1 cellular context compared by ENCODE assay signal in the genomic region with DNA sequence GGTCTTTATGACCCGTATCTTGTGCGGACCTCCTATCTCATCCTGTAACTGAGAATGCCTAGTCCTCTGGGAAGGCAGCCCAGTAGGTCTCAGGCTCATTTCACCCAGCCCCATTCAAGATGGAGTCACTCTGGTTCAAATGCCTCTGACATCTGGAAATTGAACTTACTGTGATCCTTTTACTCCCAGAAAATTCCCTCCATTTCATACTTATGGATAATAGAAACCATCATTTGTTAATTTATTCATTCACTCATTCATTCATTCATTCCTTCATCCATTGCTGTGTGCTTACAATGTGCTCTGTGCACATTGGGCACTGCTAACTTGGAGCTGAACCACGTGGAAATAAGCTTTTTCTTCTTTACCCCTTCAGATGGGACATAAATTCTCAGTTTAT.
A peak's percentile ranks its signal among the peaks of the same experiment; 100 is the strongest.
TF ChIP-seq lines count a peak whose summit lies in the region.

No MANE protein-coding gene starts in this region.

TF ChIP-seq in K562, 482 proteins besides CTCF, POLR2A, EP300 and RAD21 (continues in another document):
- TF ChIP-seq PTTG1 (tag; IDR thresholded peaks at IDR 0.05; ENCODE audit: low read depth) = peak; percentile 97
- TF ChIP-seq SMAD4 (CRISPR knock-in tag; conservative IDR thresholded peaks at IDR 0.05) = peak; percentile 97
- TF ChIP-seq, protein P1, sequence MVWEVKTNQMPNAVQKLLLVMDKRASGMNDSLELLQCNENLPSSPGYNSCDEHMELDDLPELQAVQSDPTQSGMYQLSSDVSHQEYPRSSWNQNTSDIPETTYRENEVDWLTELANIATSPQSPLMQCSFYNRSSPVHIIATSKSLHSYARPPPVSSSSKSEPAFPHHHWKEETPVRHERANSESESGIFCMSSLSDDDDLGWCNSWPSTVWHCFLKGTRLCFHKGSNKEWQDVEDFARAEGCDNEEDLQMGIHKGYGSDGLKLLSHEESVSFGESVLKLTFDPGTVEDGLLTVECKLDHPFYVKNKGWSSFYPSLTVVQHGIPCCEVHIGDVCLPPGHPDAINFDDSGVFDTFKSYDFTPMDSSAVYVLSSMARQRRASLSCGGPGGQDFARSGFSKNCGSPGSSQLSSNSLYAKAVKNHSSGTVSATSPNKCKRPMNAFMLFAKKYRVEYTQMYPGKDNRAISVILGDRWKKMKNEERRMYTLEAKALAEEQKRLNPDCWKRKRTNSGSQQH (CRISPR knock-in tag; IDR thresholded peaks at IDR 0.05) = 0 out of 2 replicates have a peak, but pooled peaks have one; percentile 75
- TF ChIP-seq, protein P2, sequence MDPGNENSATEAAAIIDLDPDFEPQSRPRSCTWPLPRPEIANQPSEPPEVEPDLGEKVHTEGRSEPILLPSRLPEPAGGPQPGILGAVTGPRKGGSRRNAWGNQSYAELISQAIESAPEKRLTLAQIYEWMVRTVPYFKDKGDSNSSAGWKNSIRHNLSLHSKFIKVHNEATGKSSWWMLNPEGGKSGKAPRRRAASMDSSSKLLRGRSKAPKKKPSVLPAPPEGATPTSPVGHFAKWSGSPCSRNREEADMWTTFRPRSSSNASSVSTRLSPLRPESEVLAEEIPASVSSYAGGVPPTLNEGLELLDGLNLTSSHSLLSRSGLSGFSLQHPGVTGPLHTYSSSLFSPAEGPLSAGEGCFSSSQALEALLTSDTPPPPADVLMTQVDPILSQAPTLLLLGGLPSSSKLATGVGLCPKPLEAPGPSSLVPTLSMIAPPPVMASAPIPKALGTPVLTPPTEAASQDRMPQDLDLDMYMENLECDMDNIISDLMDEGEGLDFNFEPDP (CRISPR knock-in tag; IDR thresholded peaks at IDR 0.05) = peak; percentile 93
- TF ChIP-seq PYGO2 (tag; IDR thresholded peaks at IDR 0.05) = peak; percentile 97
- TF ChIP-seq, protein P3, sequence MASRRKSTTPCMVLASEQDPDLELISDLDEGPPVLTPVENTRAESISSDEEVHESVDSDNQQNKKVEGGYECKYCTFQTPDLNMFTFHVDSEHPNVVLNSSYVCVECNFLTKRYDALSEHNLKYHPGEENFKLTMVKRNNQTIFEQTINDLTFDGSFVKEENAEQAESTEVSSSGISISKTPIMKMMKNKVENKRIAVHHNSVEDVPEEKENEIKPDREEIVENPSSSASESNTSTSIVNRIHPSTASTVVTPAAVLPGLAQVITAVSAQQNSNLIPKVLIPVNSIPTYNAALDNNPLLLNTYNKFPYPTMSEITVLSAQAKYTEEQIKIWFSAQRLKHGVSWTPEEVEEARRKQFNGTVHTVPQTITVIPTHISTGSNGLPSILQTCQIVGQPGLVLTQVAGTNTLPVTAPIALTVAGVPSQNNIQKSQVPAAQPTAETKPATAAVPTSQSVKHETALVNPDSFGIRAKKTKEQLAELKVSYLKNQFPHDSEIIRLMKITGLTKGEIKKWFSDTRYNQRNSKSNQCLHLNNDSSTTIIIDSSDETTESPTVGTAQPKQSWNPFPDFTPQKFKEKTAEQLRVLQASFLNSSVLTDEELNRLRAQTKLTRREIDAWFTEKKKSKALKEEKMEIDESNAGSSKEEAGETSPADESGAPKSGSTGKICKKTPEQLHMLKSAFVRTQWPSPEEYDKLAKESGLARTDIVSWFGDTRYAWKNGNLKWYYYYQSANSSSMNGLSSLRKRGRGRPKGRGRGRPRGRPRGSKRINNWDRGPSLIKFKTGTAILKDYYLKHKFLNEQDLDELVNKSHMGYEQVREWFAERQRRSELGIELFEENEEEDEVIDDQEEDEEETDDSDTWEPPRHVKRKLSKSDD (conservative IDR thresholded peaks at IDR 0.05; ENCODE audit: low read length) = no peak
- TF ChIP-seq, protein P4, sequence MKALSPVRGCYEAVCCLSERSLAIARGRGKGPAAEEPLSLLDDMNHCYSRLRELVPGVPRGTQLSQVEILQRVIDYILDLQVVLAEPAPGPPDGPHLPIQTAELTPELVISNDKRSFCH (CRISPR knock-in tag; IDR thresholded peaks at IDR 0.05) = peak; percentile 83; the same call in 1 of the 2 replicates
- TF ChIP-seq, protein P4 (tag; IDR thresholded peaks at IDR 0.05) = peak; percentile 99
- TF ChIP-seq GTF2E2 (tag; IDR thresholded peaks at IDR 0.05) = peak; percentile 71; the same call in 1 of the 2 replicates
- peak in 1 of 2 experiments; percentile 82; a peak in 2 of 4 replicates for TF ChIP-seq MAZ (CRISPR knock-in tag; conservative IDR thresholded peaks at IDR 0.05 in 1 of 2, IDR thresholded peaks at IDR 0.05 in 1 of 2)
- TF ChIP-seq ZNF217 (CRISPR knock-in tag; IDR thresholded peaks at IDR 0.05) = no peak
- TF ChIP-seq NR2F6 (CRISPR knock-in tag; IDR thresholded peaks at IDR 0.05) = peak; percentile 62; the same call in 1 of the 2 replicates
- TF ChIP-seq ATF7 (IDR thresholded peaks at IDR 0.05) = no peak
- TF ChIP-seq, protein P5, sequence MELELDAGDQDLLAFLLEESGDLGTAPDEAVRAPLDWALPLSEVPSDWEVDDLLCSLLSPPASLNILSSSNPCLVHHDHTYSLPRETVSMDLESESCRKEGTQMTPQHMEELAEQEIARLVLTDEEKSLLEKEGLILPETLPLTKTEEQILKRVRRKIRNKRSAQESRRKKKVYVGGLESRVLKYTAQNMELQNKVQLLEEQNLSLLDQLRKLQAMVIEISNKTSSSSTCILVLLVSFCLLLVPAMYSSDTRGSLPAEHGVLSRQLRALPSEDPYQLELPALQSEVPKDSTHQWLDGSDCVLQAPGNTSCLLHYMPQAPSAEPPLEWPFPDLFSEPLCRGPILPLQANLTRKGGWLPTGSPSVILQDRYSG (tag; conservative IDR thresholded peaks at IDR 0.05; ENCODE audit: low read depth) = peak; percentile 99
- TF ChIP-seq, protein P6, sequence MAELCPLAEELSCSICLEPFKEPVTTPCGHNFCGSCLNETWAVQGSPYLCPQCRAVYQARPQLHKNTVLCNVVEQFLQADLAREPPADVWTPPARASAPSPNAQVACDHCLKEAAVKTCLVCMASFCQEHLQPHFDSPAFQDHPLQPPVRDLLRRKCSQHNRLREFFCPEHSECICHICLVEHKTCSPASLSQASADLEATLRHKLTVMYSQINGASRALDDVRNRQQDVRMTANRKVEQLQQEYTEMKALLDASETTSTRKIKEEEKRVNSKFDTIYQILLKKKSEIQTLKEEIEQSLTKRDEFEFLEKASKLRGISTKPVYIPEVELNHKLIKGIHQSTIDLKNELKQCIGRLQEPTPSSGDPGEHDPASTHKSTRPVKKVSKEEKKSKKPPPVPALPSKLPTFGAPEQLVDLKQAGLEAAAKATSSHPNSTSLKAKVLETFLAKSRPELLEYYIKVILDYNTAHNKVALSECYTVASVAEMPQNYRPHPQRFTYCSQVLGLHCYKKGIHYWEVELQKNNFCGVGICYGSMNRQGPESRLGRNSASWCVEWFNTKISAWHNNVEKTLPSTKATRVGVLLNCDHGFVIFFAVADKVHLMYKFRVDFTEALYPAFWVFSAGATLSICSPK (IDR thresholded peaks at IDR 0.05; ENCODE audit: borderline replicate concordance) = no peak
- TF ChIP-seq TEAD1 (CRISPR knock-in tag; IDR thresholded peaks at IDR 0.05) = peak in 1 of 2 experiments; percentile 97; a peak in 2 of 4 replicates
- peak; percentile 93 for TF ChIP-seq KLF13 (tag; IDR thresholded peaks at IDR 0.05; ENCODE audit: borderline replicate concordance, low read depth)
- TF ChIP-seq MCM2 (IDR thresholded peaks at IDR 0.05; ENCODE audit: low read depth) = no peak
- TF ChIP-seq BACH1 (tag; IDR thresholded peaks at IDR 0.05) = peak; percentile 95
- TF ChIP-seq, protein P7, sequence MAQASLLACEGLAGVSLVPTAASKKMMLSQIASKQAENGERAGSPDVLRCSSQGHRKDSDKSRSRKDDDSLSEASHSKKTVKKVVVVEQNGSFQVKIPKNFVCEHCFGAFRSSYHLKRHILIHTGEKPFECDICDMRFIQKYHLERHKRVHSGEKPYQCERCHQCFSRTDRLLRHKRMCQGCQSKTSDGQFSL (CRISPR knock-in tag; IDR thresholded peaks at IDR 0.05) = no peak
- TF ChIP-seq, protein P7 (tag; IDR thresholded peaks at IDR 0.05) = peak in 1 of 2 experiments; percentile 96; a peak in 2 of 4 replicates
- TF ChIP-seq ZNF133 (CRISPR knock-in tag; IDR thresholded peaks at IDR 0.05) = 0 out of 2 replicates have a peak, but pooled peaks have one; percentile 65
- TF ChIP-seq ZFP1 (CRISPR knock-in tag; IDR thresholded peaks at IDR 0.05) = peak; percentile 84
- TF ChIP-seq NUFIP1 (IDR thresholded peaks at IDR 0.05; ENCODE audit: partially characterized antibody) = peak; percentile 58
- no peak for TF ChIP-seq MTA3 (IDR thresholded peaks at IDR 0.05; ENCODE audit: borderline replicate concordance)
- TF ChIP-seq KLF1 (tag; IDR thresholded peaks at IDR 0.05) = peak; percentile 59; the same call in 1 of the 2 replicates
- TF ChIP-seq, protein P8, sequence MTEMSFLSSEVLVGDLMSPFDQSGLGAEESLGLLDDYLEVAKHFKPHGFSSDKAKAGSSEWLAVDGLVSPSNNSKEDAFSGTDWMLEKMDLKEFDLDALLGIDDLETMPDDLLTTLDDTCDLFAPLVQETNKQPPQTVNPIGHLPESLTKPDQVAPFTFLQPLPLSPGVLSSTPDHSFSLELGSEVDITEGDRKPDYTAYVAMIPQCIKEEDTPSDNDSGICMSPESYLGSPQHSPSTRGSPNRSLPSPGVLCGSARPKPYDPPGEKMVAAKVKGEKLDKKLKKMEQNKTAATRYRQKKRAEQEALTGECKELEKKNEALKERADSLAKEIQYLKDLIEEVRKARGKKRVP (CRISPR knock-in tag; IDR thresholded peaks at IDR 0.05) = peak; percentile 92
- no peak for TF ChIP-seq TOE1 (IDR thresholded peaks at IDR 0.05; ENCODE audit: borderline replicate concordance)
- no peak for TF ChIP-seq TOE1 (CRISPR knock-in tag; IDR thresholded peaks at IDR 0.05; ENCODE audit: borderline replicate concordance, low read depth)
- TF ChIP-seq CXXC5 (CRISPR knock-in tag; IDR thresholded peaks at IDR 0.05) = peak; percentile 82
- no peak for TF ChIP-seq SNIP1 (IDR thresholded peaks at IDR 0.05; ENCODE audit: low read depth)
- TF ChIP-seq, protein P9, sequence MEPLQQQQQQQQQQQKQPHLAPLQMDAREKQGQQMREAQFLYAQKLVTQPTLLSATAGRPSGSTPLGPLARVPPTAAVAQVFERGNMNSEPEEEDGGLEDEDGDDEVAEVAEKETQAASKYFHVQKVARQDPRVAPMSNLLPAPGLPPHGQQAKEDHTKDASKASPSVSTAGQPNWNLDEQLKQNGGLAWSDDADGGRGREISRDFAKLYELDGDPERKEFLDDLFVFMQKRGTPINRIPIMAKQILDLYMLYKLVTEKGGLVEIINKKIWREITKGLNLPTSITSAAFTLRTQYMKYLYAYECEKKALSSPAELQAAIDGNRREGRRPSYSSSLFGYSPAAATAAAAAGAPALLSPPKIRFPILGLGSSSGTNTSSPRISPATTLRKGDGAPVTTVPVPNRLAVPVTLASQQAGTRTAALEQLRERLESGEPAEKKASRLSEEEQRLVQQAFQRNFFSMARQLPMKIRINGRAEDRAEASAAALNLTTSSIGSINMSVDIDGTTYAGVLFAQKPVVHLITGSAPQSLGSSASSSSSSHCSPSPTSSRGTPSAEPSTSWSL (CRISPR knock-in tag; IDR thresholded peaks at IDR 0.05; ENCODE audit: borderline replicate concordance) = peak; percentile 65; the same call in 1 of the 2 replicates
- TF ChIP-seq ZNF79 (CRISPR knock-in tag; IDR thresholded peaks at IDR 0.05; ENCODE audit: low read depth) = peak; percentile 92
- TF ChIP-seq, protein P10, sequence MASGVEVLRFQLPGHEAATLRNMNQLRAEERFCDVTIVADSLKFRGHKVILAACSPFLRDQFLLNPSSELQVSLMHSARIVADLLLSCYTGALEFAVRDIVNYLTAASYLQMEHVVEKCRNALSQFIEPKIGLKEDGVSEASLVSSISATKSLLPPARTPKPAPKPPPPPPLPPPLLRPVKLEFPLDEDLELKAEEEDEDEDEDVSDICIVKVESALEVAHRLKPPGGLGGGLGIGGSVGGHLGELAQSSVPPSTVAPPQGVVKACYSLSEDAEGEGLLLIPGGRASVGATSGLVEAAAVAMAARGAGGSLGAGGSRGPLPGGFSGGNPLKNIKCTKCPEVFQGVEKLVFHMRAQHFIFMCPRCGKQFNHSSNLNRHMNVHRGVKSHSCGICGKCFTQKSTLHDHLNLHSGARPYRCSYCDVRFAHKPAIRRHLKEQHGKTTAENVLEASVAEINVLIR (CRISPR knock-in tag; IDR thresholded peaks at IDR 0.05) = peak; percentile 79
- TF ChIP-seq ZNF766 (CRISPR knock-in tag; conservative IDR thresholded peaks at IDR 0.05) = peak; percentile 99
- no peak for TF ChIP-seq POLR2G (IDR thresholded peaks at IDR 0.05; ENCODE audit: low read depth, low read length)
- no peak for TF ChIP-seq ATF1 (CRISPR knock-in tag; IDR thresholded peaks at IDR 0.05)
- peak; percentile 75; the same call in 1 of the 2 replicates for TF ChIP-seq ATF1 (tag; IDR thresholded peaks at IDR 0.05)
- TF ChIP-seq, protein P11, sequence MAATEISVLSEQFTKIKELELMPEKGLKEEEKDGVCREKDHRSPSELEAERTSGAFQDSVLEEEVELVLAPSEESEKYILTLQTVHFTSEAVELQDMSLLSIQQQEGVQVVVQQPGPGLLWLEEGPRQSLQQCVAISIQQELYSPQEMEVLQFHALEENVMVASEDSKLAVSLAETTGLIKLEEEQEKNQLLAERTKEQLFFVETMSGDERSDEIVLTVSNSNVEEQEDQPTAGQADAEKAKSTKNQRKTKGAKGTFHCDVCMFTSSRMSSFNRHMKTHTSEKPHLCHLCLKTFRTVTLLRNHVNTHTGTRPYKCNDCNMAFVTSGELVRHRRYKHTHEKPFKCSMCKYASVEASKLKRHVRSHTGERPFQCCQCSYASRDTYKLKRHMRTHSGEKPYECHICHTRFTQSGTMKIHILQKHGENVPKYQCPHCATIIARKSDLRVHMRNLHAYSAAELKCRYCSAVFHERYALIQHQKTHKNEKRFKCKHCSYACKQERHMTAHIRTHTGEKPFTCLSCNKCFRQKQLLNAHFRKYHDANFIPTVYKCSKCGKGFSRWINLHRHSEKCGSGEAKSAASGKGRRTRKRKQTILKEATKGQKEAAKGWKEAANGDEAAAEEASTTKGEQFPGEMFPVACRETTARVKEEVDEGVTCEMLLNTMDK (IDR thresholded peaks at IDR 0.05; ENCODE audit: borderline replicate concordance, insufficient read depth, low read depth, low read length, poor library complexity, severe bottlenecking) = no peak
- TF ChIP-seq, protein P12, sequence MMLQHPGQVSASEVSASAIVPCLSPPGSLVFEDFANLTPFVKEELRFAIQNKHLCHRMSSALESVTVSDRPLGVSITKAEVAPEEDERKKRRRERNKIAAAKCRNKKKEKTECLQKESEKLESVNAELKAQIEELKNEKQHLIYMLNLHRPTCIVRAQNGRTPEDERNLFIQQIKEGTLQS (IDR thresholded peaks at IDR 0.05) = no peak
- TF ChIP-seq, protein P12 (CRISPR knock-in tag; conservative IDR thresholded peaks at IDR 0.05) = no peak
- TF ChIP-seq SUPT5H (IDR thresholded peaks at IDR 0.05) = no peak
- TF ChIP-seq NR2C1 (IDR thresholded peaks at IDR 0.05) = no peak
- TF ChIP-seq NR2C1 (tag; IDR thresholded peaks at IDR 0.05) = peak; percentile 95
- peak; percentile 95 for TF ChIP-seq MECOM (CRISPR knock-in tag; IDR thresholded peaks at IDR 0.05)
